Comparison of ENCODE assay signal across 8 cellular contexts in genomic region chr12:75511116-75512048, GRCh38. TPM values are rescaled to one million over a fixed set of nuclear protein-coding genes. Genes with fewer than 3 reads are reported as not detected.
DNase-seq lines count a peak whose midpoint lies in the region; ATAC-seq, FAIRE-seq and TF ChIP-seq lines count a peak whose summit lies in the region.

KRR1 (minus strand) TSS chr12:75511609; CDS start chr12:75511597, 12 bp downstream.

- TF ChIP-seq POLR2A in IMR-90 (IDR thresholded peaks at IDR 0.05; ENCODE audit: low read depth, low read length) (peak; percentile 76), endothelial cell of umbilical vein (IDR thresholded peaks at IDR 0.05; ENCODE audit: low read depth, low read length) (peak; percentile 66)

- peak within 1 kb of the TSS; percentile 67; the same call in 1 of the 2 replicates for H2BK120ac ChIP-seq in IMR-90 (ENCODE audit: low read depth, low read length)

- ATAC-seq in GM21528 (IDR thresholded peaks at IDR 0.05; ENCODE audit: low FRiP score, unreplicated experiment) (peak; percentile 99), IMR-90 (ENCODE audit: low read depth) (peak; percentile 97)

- peak within 1 kb of the TSS; percentile 80 to 99 for H4K8ac ChIP-seq in IMR-90 (ENCODE audit: low read depth in 2 of 2, low read length in 2 of 2)

- H3K9me3 ChIP-seq in IMR-90 (ENCODE audit: control insufficient read depth, insufficient read depth, low read length) = no peaks in the 10 kb centered on the region
- H3K9me3 ChIP-seq in endothelial cell of umbilical vein (replicated peaks; ENCODE audit: control insufficient read depth, insufficient read depth, low read length) = no peaks in the 10 kb centered on the region

- H2BK20ac ChIP-seq in IMR-90 (ENCODE audit: low read depth, low read length) = peak within 1 kb of the TSS; percentile 40

- TF ChIP-seq RAD21 in IMR-90 (IDR thresholded peaks at IDR 0.05; ENCODE audit: low read length) = no peak; the same call in none of the 2 replicates

- FAIRE-seq in D721Med (lab: Jason Lieb, UNC) (peak; percentile 98), endothelial cell of umbilical vein (lab: Jason Lieb, UNC) (peak; percentile 93)

- H4K20me1 ChIP-seq in IMR-90 (ENCODE audit: insufficient read depth, low read length) (no peaks in the 10 kb centered on the region), endothelial cell of umbilical vein (replicated peaks; ENCODE audit: control insufficient read depth, extremely low read depth, insufficient read depth, low read length) (no peaks in the 10 kb centered on the region)

- 0% methylated on average over 18 of the region's 47 CpGs; no CpG with 5 or more reads in 1 of the 2 experiments for WGBS in IMR-90 (ENCODE audit: extremely low coverage in 2 of 2, insufficient read length in 1 of 2), 2 experiments

- TF ChIP-seq CTCF in D721Med (IDR thresholded peaks at IDR 0.05; ENCODE audit: insufficient read depth, missing control alignments) (no peak), IMR-90 (conservative IDR thresholded peaks at IDR 0.05; ENCODE audit: low read depth, low read length) (no peak), endothelial cell of umbilical vein (IDR thresholded peaks at IDR 0.05; ENCODE audit: extremely low read depth in 1 of 2, insufficient read depth in 1 of 2, low read depth in 1 of 2, low read length in 2 of 2) (no peak)

- peak within 1 kb of the TSS; percentile 83 for H4K91ac ChIP-seq in IMR-90 (ENCODE audit: insufficient read depth, low read depth, low read length)

- peak within 1 kb of the TSS; percentile 65 for H2AK5ac ChIP-seq in IMR-90 (ENCODE audit: low read depth, low read length)

- peak within 1 kb of the TSS; percentile 85 for H3K9ac ChIP-seq in IMR-90 (ENCODE audit: low read depth, low read length)
- H3K9ac ChIP-seq in endothelial cell of umbilical vein (replicated peaks; ENCODE audit: extremely low read depth, insufficient read depth, low read length) = peak within 1 kb of the TSS; percentile 98

- peak within 1 kb of the TSS; percentile 87 for H3K4ac ChIP-seq in IMR-90 (ENCODE audit: low read depth, low read length)

- H3K18ac ChIP-seq in IMR-90 (ENCODE audit: low read depth, low read length) = peak within 1 kb of the TSS; percentile 33

- dilution Hi-C loops in IMR-90 (cut with HindIII; ENCODE audit: low sequenced_read_pairs, unreplicated experiment) (no loop called here), endothelial cell of umbilical vein (cut with MboI; ENCODE audit: extremely low pct_ligation_motif_present, low sequenced_read_pairs) (loop anchor here (25.0 kb wide), 1 partner anchor 526 kb away; the partner anchor contains the start of gene PHLDA1)

- H2AK9ac ChIP-seq in IMR-90 (replicated peaks; ENCODE audit: low read depth, low read length, poor library complexity) = peak within 1 kb of the TSS; percentile 56

- H3K23ac ChIP-seq in IMR-90 (ENCODE audit: low read depth, low read length) = peak within 1 kb of the TSS; percentile 98

- H3K4me2 ChIP-seq in IMR-90 (ENCODE audit: low read depth, low read length) (peak within 1 kb of the TSS; percentile 83), endothelial cell of umbilical vein (ENCODE audit: insufficient read depth, low read length) (peak within 1 kb of the TSS; percentile 94)

- H2BK15ac ChIP-seq in IMR-90 (ENCODE audit: low read depth, low read length) = peak within 1 kb of the TSS; percentile 83; the same call in 2 of the 3 replicates

- peak within 1 kb of the TSS; percentile 81 for H4K5ac ChIP-seq in IMR-90 (ENCODE audit: low read depth, low read length)

- intact Hi-C loops in IMR-90 (cut with micrococcal nuclease) = loop anchor here (5.0 to 10.0 kb wide), 2 partner anchors 311 to 943 kb away; no protein-coding TSS in a partner anchor
- intact Hi-C loops in endothelial cell of umbilical vein (cut with micrococcal nuclease) = loop anchor here (1.0 to 5.0 kb wide), 6 partner anchors 23 to 1048 kb away; partner anchors contain the start of genes BBS10, GLIPR1L2, OSBPL8 and PHLDA1

- peaks cover 42% of the 10 kb centered on the region for H3K79me2 ChIP-seq in endothelial cell of umbilical vein (ENCODE audit: control insufficient read depth, insufficient read depth, low read length)

- peaks cover 0 to 15% of the 10 kb centered on the region in 2 experiments; a peak in 3 of 4 replicates for H3K79me1 ChIP-seq in IMR-90 (ENCODE audit: low read depth in 1 of 2, low read length in 2 of 2)

- H3K9me1 ChIP-seq in IMR-90 (ENCODE audit: insufficient read depth, low read length) = no peaks in the 10 kb centered on the region
- no peaks in the 10 kb centered on the region for H3K9me1 ChIP-seq in endothelial cell of umbilical vein (replicated peaks; ENCODE audit: control insufficient read depth, extremely low read depth, insufficient read depth, low read length)

- H3K27me3 ChIP-seq in IMR-90 (ENCODE audit: control insufficient read depth, insufficient read depth, low read length) (no peaks in the 10 kb centered on the region), endothelial cell of umbilical vein (ENCODE audit: control insufficient read depth in 2 of 2, insufficient read depth in 2 of 2, low read length in 2 of 2) (no peaks in the 10 kb centered on the region)

- POLR2A ChIA-PET in IMR-90 (lab: Charles Lee; ENCODE audit: unreplicated experiment) (interaction anchor here (1.2 kb wide), 1 partner anchor 520 kb away, joined by 4 read pairs; the partner anchor contains the start of gene PHLDA1), endothelial cell of umbilical vein (lab: Charles Lee) (interaction anchor here (1.0 kb wide), 1 partner anchor 520 kb away, joined by 3 read pairs; the partner anchor contains the start of gene PHLDA1)

- H3K4me3 ChIP-seq in IMR-90 (ENCODE audit: insufficient read depth, low read depth, low read length) = peak within 1 kb of the TSS; percentile 60
- H3K4me3 ChIP-seq in endothelial cell of umbilical vein (replicated peaks in 1 of 3; ENCODE audit: insufficient read depth in 1 of 3, low read depth in 1 of 3, low read length in 3 of 3) = peak within 1 kb of the TSS; percentile 91 to 98 (median 93)

- CTCF ChIA-PET in IMR-90 (lab: Yijun Ruan, JAX) = interaction anchor here (0.8 kb wide), 1 partner anchor 14 kb away, joined by 3 read pairs; no protein-coding TSS in a partner anchor
- CTCF ChIA-PET in endothelial cell of umbilical vein (lab: Charles Lee) = interaction anchor here (0.8 to 2.6 kb wide), 8 partner anchors 14 to 1075 kb away, joined by 3 to 7 read pairs (median 4); partner anchors contain the start of gene GLIPR1L2

- H2AFZ ChIP-seq in IMR-90 (replicated peaks; ENCODE audit: low read length, poor library complexity) (peak within 1 kb of the TSS; percentile 83), endothelial cell of umbilical vein (ENCODE audit: low read depth, low read length) (peak within 1 kb of the TSS; percentile 79)

- H3K27ac ChIP-seq in IMR-90 (ENCODE audit: insufficient read depth, low read length) (peak within 1 kb of the TSS; percentile 66), endothelial cell of umbilical vein (ENCODE audit: insufficient read depth, low read depth, low read length) (peak within 1 kb of the TSS; percentile 91)

- H3K4me1 ChIP-seq in IMR-90 (ENCODE audit: control insufficient read depth, insufficient read depth, low read length) (0 out of 2 replicates have a peak, but pooled peaks cover 1% of the 10 kb centered on the region), endothelial cell of umbilical vein (ENCODE audit: control insufficient read depth, extremely low read depth, insufficient read depth, low read length) (peaks cover 12% of the 10 kb centered on the region)

- H3K56ac ChIP-seq in IMR-90 (ENCODE audit: extremely low read depth, insufficient read depth, low read length) = peak within 1 kb of the TSS; percentile 95

- BruUV-seq in IMR-90 (replicated peaks; lab: Mats Ljungman, UMichigan) = no TSS peak
- BruUV-seq in endothelial cell of umbilical vein (replicated peaks; lab: Mats Ljungman, UMichigan) = no TSS peak

- H2BK5ac ChIP-seq in IMR-90 (ENCODE audit: low read depth, low read length, poor library complexity, severe bottlenecking) = peak within 1 kb of the TSS; percentile 69

- in situ Hi-C loops in IMR-90 (cut with MboI; ENCODE audit: low sequenced_read_pairs) = no loop called here

- peak within 1 kb of the TSS; percentile 97 for H3K14ac ChIP-seq in IMR-90 (replicated peaks; ENCODE audit: low read depth, low read length)

- no peak for DNase-seq in D721Med (ENCODE audit: insufficient read length, low spot score)
- DNase-seq in IMR-90 = peak; percentile 99
- peak; percentile 98 for DNase-seq in OCI-M1 (lab: John Stamatoyannopoulos, UW)
- peak; percentile 89 for DNase-seq in activated T-cell treated with anti-CD3 and anti-CD28 coated beads for 24 hours (ENCODE audit: low read depth)
- peak; percentile 99 for DNase-seq in endothelial cell of umbilical vein (ENCODE audit: low read depth, low spot score)
- DNase-seq in midbrain (lab: John Stamatoyannopoulos, UW) = peak; percentile 99
- DNase-seq in stimulated activated CD8-positive, alpha-beta memory T cell treated with anti-CD3 and anti-CD28 coated beads, Interleukin-2, amount 100 ng/mL, for 1 hour (ENCODE audit: low read depth in 2 of 2) = peak; percentile 72 to 79

- H3K36me3 ChIP-seq in IMR-90 (ENCODE audit: control insufficient read depth, insufficient read depth, low read length) (peaks cover 5% of the 10 kb centered on the region), endothelial cell of umbilical vein (ENCODE audit: control insufficient read depth in 2 of 2, extremely low read depth in 1 of 2, insufficient read depth in 2 of 2, low read length in 2 of 2) (peaks cover 0 to 3% of the 10 kb centered on the region in 2 experiments)

TF ChIP-seq in IMR-90, 13 proteins besides CTCF, POLR2A, EP300 and RAD21 (continues in another document):
- TF ChIP-seq MXI1 (IDR thresholded peaks at IDR 0.05; ENCODE audit: borderline replicate concordance, low read depth, low read length) = no peak
- peak; percentile 20; the same call in 1 of the 2 replicates for TF ChIP-seq MAZ (IDR thresholded peaks at IDR 0.05; ENCODE audit: borderline replicate concordance, low read depth, low read length)

TF ChIP-seq in endothelial cell of umbilical vein, 7 proteins besides CTCF, POLR2A, EP300 and RAD21 (continues in another document):
- TF ChIP-seq JUN (IDR thresholded peaks at IDR 0.05; ENCODE audit: borderline replicate concordance, insufficient read depth, insufficient read length, low read depth) (no peak), MYC (IDR thresholded peaks at IDR 0.05; ENCODE audit: low read depth, low read length) (no peak)

RNA-seq across cellular contexts. Expression of gene KRR1, which starts in this region (rescaled TPM):
- total RNA-seq in IMR-90 (2012; rRNA removed) (31.4 and 40.0 TPM in 2 replicates), endothelial cell of umbilical vein (49.3 and 53.4 TPM in 2 replicates)
- polyA plus RNA-seq in IMR-90 (2012; rRNA removed) (16.1 and 18.3 TPM in 2 replicates), endothelial cell of umbilical vein (4.3 and 5.9 TPM in 2 replicates)
- 0.74 and 1.2 TPM in 2 replicates for polyA plus RNA-seq in IMR-90 (2012; cell fraction: cytosol; rRNA removed)
- polyA plus RNA-seq in IMR-90 (2012; cell fraction: nucleus; rRNA removed; ENCODE audit: low replicate concordance) = 0.94 and 13.1 TPM in 2 replicates
- polyA plus RNA-seq in endothelial cell of umbilical vein (2011; cell fraction: cytosol; rRNA removed) = 14.0 and 17.6 TPM in 2 replicates
- polyA plus RNA-seq in endothelial cell of umbilical vein (2011; cell fraction: nucleus; rRNA removed) = 27.4 and 35.7 TPM in 2 replicates
- 36.6 and 57.5 TPM in 2 replicates for polyA plus RNA-seq in endothelial cell of umbilical vein (2012)
- 10.1 and 18.1 TPM in 2 replicates for polyA minus RNA-seq in endothelial cell of umbilical vein
- 8.4 TPM for polyA minus RNA-seq in endothelial cell of umbilical vein (2011; cell fraction: cytosol; rRNA and poly(A)+ RNA removed)
- polyA minus RNA-seq in endothelial cell of umbilical vein (2011; cell fraction: nucleus; rRNA and poly(A)+ RNA removed) = 35.2 and 46.3 TPM in 2 replicates
